8 cellular contexts compared by ENCODE assay signal in the genomic region with DNA sequence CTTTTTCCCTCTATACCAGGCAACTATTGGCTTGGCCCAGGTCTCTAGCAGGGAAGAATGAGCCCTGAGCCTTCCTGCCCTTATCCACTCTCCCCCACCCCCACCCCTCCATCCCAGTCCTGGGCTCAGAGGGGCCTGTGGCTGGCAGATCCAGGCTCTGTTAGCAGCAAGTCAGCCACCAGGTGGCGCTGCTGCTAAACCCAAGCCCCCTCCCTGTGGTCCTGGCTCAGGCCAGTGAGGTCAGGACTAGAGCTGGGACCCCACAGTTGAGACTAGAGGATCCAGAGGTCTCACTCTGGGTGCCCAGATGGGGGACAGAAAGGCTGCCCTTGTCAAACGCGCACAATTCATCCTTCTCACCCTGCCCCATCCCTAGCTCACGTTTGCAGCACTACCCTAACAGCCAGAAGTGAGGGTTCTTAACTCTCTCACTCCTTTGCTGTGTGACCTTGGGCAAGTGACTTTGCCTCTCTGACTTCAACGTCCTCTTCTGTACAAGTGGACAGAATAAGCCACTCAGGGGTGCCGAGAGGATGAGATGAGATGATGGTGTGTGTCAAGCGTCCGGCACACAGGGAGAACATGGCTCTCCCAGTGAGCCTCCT. TPM values are rescaled to one million over a fixed set of nuclear protein-coding genes. Genes with fewer than 3 reads are reported as not detected.
DNase-seq lines count a peak whose midpoint lies in the region; ATAC-seq and TF ChIP-seq lines count a peak whose summit lies in the region.

No MANE protein-coding gene starts in this region.

- no peaks in the 10 kb centered on the region for H3K4me1 ChIP-seq in CD4-positive, CD25-positive, alpha-beta regulatory T cell (ENCODE audit: control insufficient read depth, insufficient read depth, low read length, poor library complexity, severe bottlenecking)
- H3K4me1 ChIP-seq in OCI-LY3 (ENCODE audit: low read length) (no peaks in the 10 kb centered on the region), parathyroid adenoma (peaks cover 4% of the 10 kb centered on the region)

- peaks cover 0 to 2% (median 0%) of the 10 kb centered on the region in 4 donors for H3K4me1 Mint-ChIP-seq in CD4-positive, CD25-positive, alpha-beta regulatory T cell

- peak; percentile 10 to 39 (median 14) for DNase-seq in CD4-positive, CD25-positive, alpha-beta regulatory T cell
- peak; percentile 69 for DNase-seq in GM20000 (ENCODE audit: low spot score)
- DNase-seq in activated T-helper 9 cell treated with anti-CD3 and anti-CD28 coated beads, Interleukin-2, amount 50 U/mL, for 16 hours (ENCODE audit: low read depth), result peak; percentile 19
- peak; percentile 67 for DNase-seq in germinal center (ENCODE audit: low spot score)

- no peak overlapping the region for H3K27ac Mint-ChIP-seq in CD4-positive, CD25-positive, alpha-beta regulatory T cell

- no peak overlapping the region for H3K27ac ChIP-seq in CD4-positive, CD25-positive, alpha-beta regulatory T cell (ENCODE audit: insufficient read depth, low read length, poor library complexity, severe bottlenecking)
- H3K27ac ChIP-seq in OCI-LY3 (ENCODE audit: low read length) (no peak overlapping the region), parathyroid adenoma (no peak overlapping the region)

- H3K79me2 ChIP-seq in OCI-LY3 (ENCODE audit: low read length), result no peaks in the 10 kb centered on the region
- H3K79me2 ChIP-seq in parathyroid adenoma, result no peaks in the 10 kb centered on the region

- H3K27me3 Mint-ChIP-seq in CD4-positive, CD25-positive, alpha-beta regulatory T cell, result peaks cover 10% of the 10 kb centered on the region

- H3K4me2 ChIP-seq in OCI-LY3 (ENCODE audit: low read length) (no peak overlapping the region), parathyroid adenoma (ENCODE audit: low read length) (no peak overlapping the region)

- H3K9ac ChIP-seq in OCI-LY3 (ENCODE audit: low read length) (no peak overlapping the region), parathyroid adenoma (no peak overlapping the region)

- peaks cover 2 to 9% of the 10 kb centered on the region in 2 experiments for H3K9me3 ChIP-seq in CD4-positive, CD25-positive, alpha-beta regulatory T cell (ENCODE audit: control insufficient read depth in 2 of 2, low read length in 2 of 2)
- no peaks in the 10 kb centered on the region for H3K9me3 ChIP-seq in OCI-LY3 (ENCODE audit: insufficient read depth, low read length)
- H3K9me3 ChIP-seq in parathyroid adenoma (ENCODE audit: control insufficient read depth, low read length), result no peaks in the 10 kb centered on the region

- H3K36me3 Mint-ChIP-seq in CD4-positive, CD25-positive, alpha-beta regulatory T cell, result no peaks in the 10 kb centered on the region

- H4K20me1 ChIP-seq in OCI-LY3 (ENCODE audit: insufficient read depth, low read length), result no peaks in the 10 kb centered on the region

- H2AFZ ChIP-seq in OCI-LY3 (ENCODE audit: low read depth, low read length), result no peak overlapping the region
- H2AFZ ChIP-seq in parathyroid adenoma, result no peak overlapping the region

- no peak overlapping the region for H3K4me3 Mint-ChIP-seq in CD4-positive, CD25-positive, alpha-beta regulatory T cell

- H3K4me3 ChIP-seq in CD4-positive, CD25-positive, alpha-beta regulatory T cell (ENCODE audit: low read depth, low read length), result no peak overlapping the region
- H3K4me3 ChIP-seq in OCI-LY3 (ENCODE audit: low read length), result no peak overlapping the region
- H3K4me3 ChIP-seq in parathyroid adenoma (ENCODE audit: low read depth, low read length), result no peak overlapping the region

- H3K9me3 Mint-ChIP-seq in CD4-positive, CD25-positive, alpha-beta regulatory T cell, result peaks cover 0 to 3% (median 2%) of the 10 kb centered on the region in 7 donors

- peak in 1 of 2 donors; percentile 24 for ATAC-seq in CD4-positive, CD25-positive, alpha-beta regulatory T cell (ENCODE audit: low read depth in 2 of 2)
- ATAC-seq in HG03045 (IDR thresholded peaks at IDR 0.05; ENCODE audit: unreplicated experiment) (no peak), GM19324 (IDR thresholded peaks at IDR 0.05; ENCODE audit: low FRiP score, unreplicated experiment) (no peak)

- no peaks in the 10 kb centered on the region for H3K27me3 ChIP-seq in CD4-positive, CD25-positive, alpha-beta regulatory T cell (ENCODE audit: control insufficient read depth, insufficient read depth, low read length)
- no peaks in the 10 kb centered on the region for H3K27me3 ChIP-seq in OCI-LY3 (ENCODE audit: low read depth, low read length)
- H3K27me3 ChIP-seq in parathyroid adenoma (ENCODE audit: control insufficient read depth, insufficient read depth, low read length), result no peaks in the 10 kb centered on the region

- peak; percentile 64 for TF ChIP-seq CTCF in GM20000 (IDR thresholded peaks at IDR 0.05; ENCODE audit: extremely low read depth, missing control alignments)
- peak; percentile 89 for TF ChIP-seq CTCF in OCI-LY3 (IDR thresholded peaks at IDR 0.05; ENCODE audit: low read depth, low read length)
- peak; percentile 87 for TF ChIP-seq CTCF in parathyroid adenoma (IDR thresholded peaks at IDR 0.05)

- H3K36me3 ChIP-seq in CD4-positive, CD25-positive, alpha-beta regulatory T cell (ENCODE audit: control insufficient read depth, insufficient read depth, low read length), result no peaks in the 10 kb centered on the region
- no peaks in the 10 kb centered on the region for H3K36me3 ChIP-seq in OCI-LY3 (replicated peaks; ENCODE audit: low read depth, low read length)
- H3K36me3 ChIP-seq in parathyroid adenoma (ENCODE audit: control insufficient read depth, insufficient read depth, low read length), result no peaks in the 10 kb centered on the region

RNA-seq across cellular contexts. Expression of gene SLC6A1, which starts 46.8 kb away (rescaled TPM):
- not detected for total RNA-seq in CD4-positive, CD25-positive, alpha-beta regulatory T cell
- polyA plus RNA-seq in CD4-positive, CD25-positive, alpha-beta regulatory T cell, result not detected

Comparison
In these comparisons a context has a peak if more than half of its experiments do, and no peak if none do; other contexts are left out.
1. DNase-seq: peak in every context shown above with its lines; median percentile 69 in GM20000; 67 in germinal center; 19 in activated T-helper 9 cell treated with anti-CD3 and anti-CD28 coated beads, Interleukin-2, amount 50 U/mL, for 16 hours; 14 in CD4-positive, CD25-positive, alpha-beta regulatory T cell.